8 cellular contexts compared by ENCODE assay signal in genomic region chr1:52404975-52405338, GRCh38. TPM values are rescaled to one million over a fixed set of nuclear protein-coding genes. Genes with fewer than 3 reads are reported as not detected.
DNase-seq lines count a peak whose midpoint lies in the region; ATAC-seq, FAIRE-seq and TF ChIP-seq lines count a peak whose summit lies in the region.

No MANE protein-coding gene starts in this region.

- peaks cover 6 to 23% of the 10 kb centered on the region in 2 experiments for H3K36me3 ChIP-seq in GM12878 (ENCODE audit: control insufficient read depth in 2 of 2, insufficient read depth in 2 of 2, low read length in 1 of 2)
- peaks cover 0 to 19% (median 6%) of the 10 kb centered on the region in 4 donors for H3K36me3 ChIP-seq in transverse colon

- H3K9me3 Mint-ChIP-seq in activated T-cell treated with anti-CD3 and anti-CD28 coated beads, Interleukin-2, amount 50 U/mL, for 72 hours: no peaks in the 10 kb centered on the region

- TF ChIP-seq CTCF in GM12878 (IDR thresholded peaks at IDR 0.05 in 2 of 3, conservative IDR thresholded peaks at IDR 0.05 in 1 of 3; ENCODE audit: control insufficient read depth in 2 of 3, extremely low read depth in 1 of 3, insufficient read depth in 1 of 3, low read depth in 3 of 3, low read length in 3 of 3): no peak
- TF ChIP-seq CTCF in lower leg skin (IDR thresholded peaks at IDR 0.05): no peak
- peak in 1 of 5 experiments; percentile 36 for TF ChIP-seq CTCF in transverse colon (IDR thresholded peaks at IDR 0.05)

- TF ChIP-seq RAD21 in GM12878 (IDR thresholded peaks at IDR 0.05; ENCODE audit: insufficient read depth, low read depth, low read length): no peak

- no peak for ATAC-seq in activated T-cell treated with anti-CD3 and anti-CD28 coated beads, Interleukin-2, amount 50 U/mL, for 72 hours (replicated peaks in 1 of 2)
- ATAC-seq in GM12878: no peak

- H3K27ac ChIP-seq in GM12878 (ENCODE audit: control insufficient read depth, insufficient read depth) (peak overlapping the region; percentile 98), transverse colon (peak overlapping the region; percentile 91 to 97 (median 92))

- POLR2A ChIA-PET in GM12878 (lab: Charles Lee): interaction anchor here (0.8 to 1.7 kb wide), 6 partner anchors 10 to 522 kb away, joined by 3 to 7 read pairs (median 4); partner anchors contain the start of genes BTF3L4 and SCP2

- TF ChIP-seq EP300 in GM12878 (IDR thresholded peaks at IDR 0.05; ENCODE audit: borderline replicate concordance in 1 of 2, control insufficient read depth in 1 of 2, low read depth in 2 of 2, low read length in 2 of 2) (no peak), transverse colon (IDR thresholded peaks at IDR 0.05; ENCODE audit: low read depth) (no peak)

- WGBS in GM12878 (ENCODE audit: insufficient coverage, insufficient replicate concordance, low lambda C conversion rate, missing lambda C conversion rate): 2% methylated on average over 8 of the region's 8 CpGs
- WGBS in lower leg skin, 2 donors: 2 to 4% methylated on average over 8 of the region's 8 CpGs
- WGBS in transverse colon (ENCODE audit: low coverage in 1 of 2), 2 donors: 0 to 1% methylated on average over 6 to 8 of the region's 8 CpGs

- peak overlapping the region; percentile 61 for H3K4me2 ChIP-seq in GM12878 (ENCODE audit: control insufficient read depth, insufficient read depth)

- H3K27ac Mint-ChIP-seq in activated T-cell treated with anti-CD3 and anti-CD28 coated beads, Interleukin-2, amount 50 U/mL, for 72 hours: peak overlapping the region; percentile 99

- BruUV-seq in GM12878 (replicated peaks; lab: Mats Ljungman, UMichigan): no TSS peak

- no peak for TF ChIP-seq POLR2A in GM12878 (IDR thresholded peaks at IDR 0.05; ENCODE audit: low read depth, low read length)
- no peak for TF ChIP-seq POLR2A in lower leg skin (IDR thresholded peaks at IDR 0.05)
- TF ChIP-seq POLR2A in transverse colon (IDR thresholded peaks at IDR 0.05): no peak

- DNase-seq in activated T-cell treated with anti-CD3 and anti-CD28 coated beads, Interleukin-2, amount 50 U/mL, for 72 hours: no peak
- no peak for DNase-seq in activated T-cell treated with anti-CD3 and anti-CD28 coated beads for 4 hours
- DNase-seq in GM12878 (ENCODE audit: low read depth, low spot score): no peak
- DNase-seq in lower leg skin (ENCODE audit: low spot score in 2 of 2): no peak
- DNase-seq in transverse colon: no peak
- DNase-seq in GOT3 (lab: John Stamatoyannopoulos, UW): no peak
- DNase-seq in SIG-M5 treated with dmso at 0.1 percent for 504 hours (lab: John Stamatoyannopoulos, UW; ENCODE audit: unreplicated experiment): no peak
- DNase-seq in SKM-1 treated with dmso at 0.1 percent for 144 hours (lab: John Stamatoyannopoulos, UW; ENCODE audit: unreplicated experiment): no peak

- no peaks in the 10 kb centered on the region for H4K20me1 ChIP-seq in GM12878 (ENCODE audit: control insufficient read depth, insufficient read depth)

- H3K27me3 Mint-ChIP-seq in activated T-cell treated with anti-CD3 and anti-CD28 coated beads, Interleukin-2, amount 50 U/mL, for 72 hours (ENCODE audit: low read depth): no peaks in the 10 kb centered on the region

- SMC1A ChIA-PET in GM12878 (lab: Charles Lee; ENCODE audit: uncharacterized antibody, unreplicated experiment): interaction anchor here (0.8 to 4.1 kb wide), 15 partner anchors 11 to 446 kb away, joined by 3 to 24 read pairs (median 3); partner anchors contain the start of genes CC2D1B and ZYG11B

- peak overlapping the region; percentile 99 for H3K4me3 Mint-ChIP-seq in activated T-cell treated with anti-CD3 and anti-CD28 coated beads, Interleukin-2, amount 50 U/mL, for 72 hours

- no peaks in the 10 kb centered on the region for H3K27me3 ChIP-seq in GM12878 (replicated peaks in 1 of 2; ENCODE audit: control insufficient read depth in 2 of 2, insufficient read depth in 2 of 2, low read length in 1 of 2)
- no peaks in the 10 kb centered on the region for H3K27me3 ChIP-seq in transverse colon

- in situ Hi-C loops in GM12878 (cut with MboI) (loop anchor here (5.0 kb wide), 1 partner anchor 282 kb away; no protein-coding TSS in a partner anchor), transverse colon (cut with MboI; ENCODE audit: low pct_ligation_motif_present in 1 of 4, low pct_unique_long_range_greater_than_20kb in 1 of 4, low sequenced_read_pairs in 3 of 4) (loop anchor here in 2 of 4 donors (25.0 kb wide), 1 partner anchor 282 kb away; the partner anchor contains the start of gene COA7 (in 2 of the 2))

- CTCF ChIA-PET in GM12878 (lab: Yijun Ruan, JAX): interaction anchor here (0.7 to 4.8 kb wide), 9 partner anchors 10 to 281 kb away, joined by 3 to 31 read pairs (median 8); no protein-coding TSS in a partner anchor

- no peaks in the 10 kb centered on the region for H3K9me3 ChIP-seq in GM12878 (replicated peaks; ENCODE audit: control insufficient read depth, insufficient read depth, low read length)
- H3K9me3 ChIP-seq in transverse colon: no peaks in the 10 kb centered on the region

- peak overlapping the region; percentile 94 for H2AFZ ChIP-seq in GM12878 (ENCODE audit: control insufficient read depth, low read depth, low read length)

- peaks cover 22 to 47% of the 10 kb centered on the region in 2 donors for H3K36me3 Mint-ChIP-seq in activated T-cell treated with anti-CD3 and anti-CD28 coated beads, Interleukin-2, amount 50 U/mL, for 72 hours (ENCODE audit: insufficient read depth in 2 of 2)

- RAD21 ChIA-PET in GM12878 (lab: Charles Lee; ENCODE audit: unreplicated experiment): interaction anchor here (0.6 to 2.7 kb wide), 15 partner anchors 39 to 525 kb away, joined by 3 to 16 read pairs (median 3); partner anchors contain the start of gene CC2D1B

- no peak for FAIRE-seq in GM12878 (lab: Jason Lieb, UNC)

- peaks cover 51% of the 10 kb centered on the region for H3K79me2 ChIP-seq in GM12878 (ENCODE audit: control insufficient read depth, insufficient read depth, low read length)

- H3K9ac ChIP-seq in GM12878 (ENCODE audit: control insufficient read depth, insufficient read depth, low read length): peak overlapping the region; percentile 99

- H3K4me1 ChIP-seq in GM12878 (ENCODE audit: control insufficient read depth, insufficient read depth, low read length) (no peaks in the 10 kb centered on the region), transverse colon (peaks cover 14 to 27% (median 19%) of the 10 kb centered on the region in 4 donors)

- intact Hi-C loops in GM12878 (cut with micrococcal nuclease; ENCODE audit: unreplicated experiment) (loop anchor here (5.0 kb wide), 1 partner anchor 282 kb away; no protein-coding TSS in a partner anchor), lower leg skin (cut with DNase I; ENCODE audit: low total_unique reads) (no loop called here), transverse colon (cut with DNase I; ENCODE audit: low total_unique reads) (no loop called here)

- H3K4me3 ChIP-seq in GM12878 (peak overlapping the region; percentile 98), lower leg skin (ENCODE audit: low read depth, poor library complexity, severe bottlenecking) (peak overlapping the region; percentile 90), transverse colon (peak overlapping the region; percentile 63 to 81 (median 69))

- H3K4me1 Mint-ChIP-seq in activated T-cell treated with anti-CD3 and anti-CD28 coated beads, Interleukin-2, amount 50 U/mL, for 72 hours (ENCODE audit: low read depth): peaks cover 38% of the 10 kb centered on the region

RNA-seq across cellular contexts. Expression of gene PRPF38A, which starts 0.6 kb away (rescaled TPM):
- total RNA-seq in activated T-cell treated with anti-CD3 and anti-CD28 coated beads, Interleukin-2, amount 50 U/mL, for 72 hours: 10 to 100 TPM; 80.5 to 91.8 TPM
- total RNA-seq in GM12878 (2013; cell fraction: nucleolus; rRNA removed): 54.6 and 59.8 TPM in 2 replicates
- total RNA-seq in GM12878 (2014; rRNA removed): 31.6 and 33.7 TPM in 2 replicates
- total RNA-seq in GM12878 (2014; rRNA removed; fragmentation: Illumina TruSeq; extraction: Trizol): 32.5 and 34.8 TPM in 2 replicates
- total RNA-seq in GM12878 (2021): 73.4 and 78.5 TPM in 2 replicates
- 28.1 TPM for polyA plus RNA-seq in GM12878 (2011; ENCODE audit: low read depth)
- polyA plus RNA-seq in GM12878 (2011; rRNA removed): 59.5 and 75.6 TPM in 2 replicates
- polyA plus RNA-seq in GM12878 (2011; cell fraction: cytosol; rRNA removed): 39.2 and 42.7 TPM in 2 replicates
- polyA plus RNA-seq in GM12878 (2011; cell fraction: nucleus; rRNA removed): 75.2 and 75.8 TPM in 2 replicates
- 42.2 and 47.8 TPM in 2 replicates for polyA plus RNA-seq in GM12878 (2012)
- 56.3 and 76.8 TPM in 2 replicates for polyA plus RNA-seq in GM12878 (2014; fragmentation: Illumina TruSeq; extraction: Trizol)
- polyA plus RNA-seq in GM12878 (2014; fragmentation: Nextera tagmentation; extraction: Ambion mirVana): 100 to 1,000 TPM in 1 of 2 experiments, 10 to 100 TPM in 1; 86.8 to 104 TPM
- polyA plus RNA-seq in GM12878 (2014; rRNA removed): 33.4 and 33.5 TPM in 2 replicates
- polyA plus RNA-seq in GM12878 (2016; fragmentation: Nextera tagmentation; extraction: Ambion mirVana): 100 to 1,000 TPM; 104 to 117 TPM
- 62.3 and 88.9 TPM in 2 replicates for polyA minus RNA-seq in GM12878 (2011; rRNA and poly(A)+ RNA removed)
- 10.8 and 18.6 TPM in 2 replicates for polyA minus RNA-seq in GM12878 (2011; cell fraction: cytosol; rRNA and poly(A)+ RNA removed)
- polyA minus RNA-seq in GM12878 (2011; cell fraction: nucleus; rRNA and poly(A)+ RNA removed): 40.9 and 62.1 TPM in 2 replicates
- total RNA-seq in lower leg skin: 10 to 100 TPM in 2 of 4 donors, 1 to 10 TPM in 2; 9.1 to 12.5 (median 10.2) TPM
- total RNA-seq in transverse colon: 10 to 100 TPM in 3 of 4 donors, 1 to 10 TPM in 1; 4.0 to 25.5 (median 20.1) TPM

RNA-seq across cellular contexts. Expression of gene ORC1, which starts 0.7 kb away (rescaled TPM):
- 10 to 100 TPM; 37.1 to 43.5 TPM for total RNA-seq in activated T-cell treated with anti-CD3 and anti-CD28 coated beads, Interleukin-2, amount 50 U/mL, for 72 hours
- total RNA-seq in GM12878 (2013; cell fraction: nucleolus; rRNA removed): 11.0 and 11.8 TPM in 2 replicates
- total RNA-seq in GM12878 (2014; rRNA removed): 32.1 and 33.3 TPM in 2 replicates
- total RNA-seq in GM12878 (2014; rRNA removed; fragmentation: Illumina TruSeq; extraction: Trizol): 30.2 and 31.2 TPM in 2 replicates
- 24.5 and 27.2 TPM in 2 replicates for total RNA-seq in GM12878 (2021)
- polyA plus RNA-seq in GM12878 (2011; ENCODE audit: low read depth): 9.5 TPM
- polyA plus RNA-seq in GM12878 (2011; rRNA removed): 27.6 and 31.6 TPM in 2 replicates
- polyA plus RNA-seq in GM12878 (2011; cell fraction: cytosol; rRNA removed): 30.2 and 35.2 TPM in 2 replicates
- polyA plus RNA-seq in GM12878 (2011; cell fraction: nucleus; rRNA removed): 23.2 and 31.7 TPM in 2 replicates
- polyA plus RNA-seq in GM12878 (2012): 10.0 and 13.6 TPM in 2 replicates
- 30.1 and 34.6 TPM in 2 replicates for polyA plus RNA-seq in GM12878 (2014; fragmentation: Illumina TruSeq; extraction: Trizol)
- polyA plus RNA-seq in GM12878 (2014; fragmentation: Nextera tagmentation; extraction: Ambion mirVana): 10 to 100 TPM in 1 of 2 experiments, 1 to 10 TPM in 1; 7.7 to 10.3 TPM
- 26.9 and 28.3 TPM in 2 replicates for polyA plus RNA-seq in GM12878 (2014; rRNA removed)
- 10 to 100 TPM; 26.7 to 29.0 TPM for polyA plus RNA-seq in GM12878 (2016; fragmentation: Nextera tagmentation; extraction: Ambion mirVana)
- polyA minus RNA-seq in GM12878 (2011; rRNA and poly(A)+ RNA removed): 32.9 and 40.0 TPM in 2 replicates
- 14.3 and 17.8 TPM in 2 replicates for polyA minus RNA-seq in GM12878 (2011; cell fraction: cytosol; rRNA and poly(A)+ RNA removed)
- 9.8 and 16.8 TPM in 2 replicates for polyA minus RNA-seq in GM12878 (2011; cell fraction: nucleus; rRNA and poly(A)+ RNA removed)
- total RNA-seq in lower leg skin: 1 to 10 TPM in 1 of 4 donors, under 1 TPM in 3; 0.29 to 1.3 (median 0.72) TPM
- total RNA-seq in transverse colon: 1 to 10 TPM in 2 of 4 donors, under 1 TPM in 1, not detected in 1; 1.00 to 1.7 (median 1.6) TPM

RNA-seq across cellular contexts. Expression of gene CC2D1B, which starts 39.0 kb away (rescaled TPM):
- total RNA-seq in activated T-cell treated with anti-CD3 and anti-CD28 coated beads, Interleukin-2, amount 50 U/mL, for 72 hours: 10 to 100 TPM; 32.7 to 33.1 TPM
- 41.1 and 41.7 TPM in 2 replicates for total RNA-seq in GM12878 (2013; cell fraction: nucleolus; rRNA removed)
- 20.2 and 21.1 TPM in 2 replicates for total RNA-seq in GM12878 (2014; rRNA removed)
- total RNA-seq in GM12878 (2014; rRNA removed; fragmentation: Illumina TruSeq; extraction: Trizol): 11.7 and 13.9 TPM in 2 replicates
- total RNA-seq in GM12878 (2021): 25.1 and 29.4 TPM in 2 replicates
- 6.2 TPM for polyA plus RNA-seq in GM12878 (2011; ENCODE audit: low read depth)
- 4.6 and 8.9 TPM in 2 replicates for polyA plus RNA-seq in GM12878 (2011; rRNA removed)
- polyA plus RNA-seq in GM12878 (2011; cell fraction: cytosol; rRNA removed): 7.4 and 9.5 TPM in 2 replicates
- 42.5 and 49.3 TPM in 2 replicates for polyA plus RNA-seq in GM12878 (2011; cell fraction: nucleus; rRNA removed)
- polyA plus RNA-seq in GM12878 (2012): 12.9 and 15.0 TPM in 2 replicates
- 14.4 and 15.2 TPM in 2 replicates for polyA plus RNA-seq in GM12878 (2014; fragmentation: Illumina TruSeq; extraction: Trizol)
- polyA plus RNA-seq in GM12878 (2014; fragmentation: Nextera tagmentation; extraction: Ambion mirVana): 1 to 10 TPM in 1 of 2 experiments, under 1 TPM in 1; 0.90 to 2.2 TPM
- 19.6 and 21.0 TPM in 2 replicates for polyA plus RNA-seq in GM12878 (2014; rRNA removed)
- polyA plus RNA-seq in GM12878 (2016; fragmentation: Nextera tagmentation; extraction: Ambion mirVana): 10 to 100 TPM; 14.6 to 18.8 TPM
- polyA minus RNA-seq in GM12878 (2011; rRNA and poly(A)+ RNA removed): 8.3 and 14.3 TPM in 2 replicates
- 8.8 and 11.2 TPM in 2 replicates for polyA minus RNA-seq in GM12878 (2011; cell fraction: cytosol; rRNA and poly(A)+ RNA removed)
- polyA minus RNA-seq in GM12878 (2011; cell fraction: nucleus; rRNA and poly(A)+ RNA removed): 24.3 and 37.3 TPM in 2 replicates
- total RNA-seq in lower leg skin: 10 to 100 TPM; 16.6 to 29.8 (median 25.1) TPM
- 10 to 100 TPM; 31.0 to 45.9 (median 39.2) TPM for total RNA-seq in transverse colon

Comparison
In these comparisons a context has a peak if more than half of its experiments do, and no peak if none do; other contexts are left out.
1. RNA of gene ORC1, which starts 0.7 kb away (total RNA-seq): 37.1 to 43.5 TPM in activated T-cell treated with anti-CD3 and anti-CD28 coated beads, Interleukin-2, amount 50 U/mL, for 72 hours and 11.0 to 33.3 TPM in GM12878; 1.00 to 1.7 TPM in transverse colon and 0.29 to 1.3 TPM in lower leg skin; every median in the first group is over 4 times any median in the second.
2. Peak in every context shown above with its lines, with median percentiles within 50 percentile points of each other: H3K4me3 ChIP-seq.